8 cellular contexts compared by ENCODE assay signal in genomic region chr14:77707355-77707723, GRCh38. TPM values are rescaled to one million over a fixed set of nuclear protein-coding genes. Genes with fewer than 3 reads are reported as not detected.
DNase-seq lines count a peak whose midpoint lies in the region; ATAC-seq and TF ChIP-seq lines count a peak whose summit lies in the region.

No MANE protein-coding gene starts in this region.

- peak overlapping the region; percentile 79 to 91 (median 87) for H3K9ac ChIP-seq in BLaER1 treated with 17β-estradiol and CSF1 and Interleukin-3, amounts not matched to agents 10 nM and 100 nM

- intact Hi-C loops in prostate gland (cut with DNase I) = loop anchor here (10.0 kb wide), 2 partner anchors 253 to 393 kb away; partner anchors contain the start of genes AHSA1 and VIPAS39

- ATAC-seq in HG02870 (IDR thresholded peaks at IDR 0.05; ENCODE audit: unreplicated experiment) (peak; percentile 19), GM18858 (IDR thresholded peaks at IDR 0.05; ENCODE audit: unreplicated experiment) (no peak)

- H4K20me1 ChIP-seq in BLaER1 treated with 17β-estradiol and CSF1 and Interleukin-3, amounts not matched to agents 10 nM and 100 nM = peaks cover 0 to 73% (median 43%) of the 10 kb centered on the region in 11 experiments; a peak in 20 of 22 replicates

- peak overlapping the region; percentile 40 to 87 (median 83); a peak in 21 of 22 replicates for H3K27ac ChIP-seq in BLaER1 treated with 17β-estradiol and CSF1 and Interleukin-3, amounts not matched to agents 10 nM and 100 nM
- peak overlapping the region; percentile 62 to 79 for H3K27ac ChIP-seq in right atrium auricular region
- H3K27ac ChIP-seq in prostate gland = peak overlapping the region; percentile 67 to 74

- no peaks in the 10 kb centered on the region for H3K9me3 ChIP-seq in BLaER1 treated with 17β-estradiol and CSF1 and Interleukin-3, amounts not matched to agents 10 nM and 100 nM (replicated peaks in 1 of 11)
- H3K9me3 ChIP-seq in right atrium auricular region (no peaks in the 10 kb centered on the region), prostate gland (no peaks in the 10 kb centered on the region)

- no peak for TF ChIP-seq CTCF in GM13976 (IDR thresholded peaks at IDR 0.05; ENCODE audit: borderline replicate concordance, control extremely low read depth, extremely low read depth, insufficient read depth, missing control alignments)
- peak; percentile 16 to 50 for TF ChIP-seq CTCF in right atrium auricular region (IDR thresholded peaks at IDR 0.05)
- peak in 3 of 4 experiments; percentile 25 to 36 (median 29) for TF ChIP-seq CTCF in prostate gland (IDR thresholded peaks at IDR 0.05)

- H3K4me1 ChIP-seq in BLaER1 treated with 17β-estradiol and CSF1 and Interleukin-3, amounts not matched to agents 10 nM and 100 nM = peaks cover 30 to 39% (median 35%) of the 10 kb centered on the region in 10 experiments
- H3K4me1 ChIP-seq in right atrium auricular region (peaks cover 0 to 30% of the 10 kb centered on the region in 2 donors), prostate gland (replicated peaks) (no peaks in the 10 kb centered on the region)

- peak overlapping the region; percentile 84 to 99 (median 96) for H3K4me3 ChIP-seq in BLaER1 treated with 17β-estradiol and CSF1 and Interleukin-3, amounts not matched to agents 10 nM and 100 nM
- H3K4me3 ChIP-seq in right atrium auricular region (peak overlapping the region; percentile 96 to 97), prostate gland (peak overlapping the region; percentile 74 to 96)

- H3K36me3 ChIP-seq in BLaER1 treated with 17β-estradiol and CSF1 and Interleukin-3, amounts not matched to agents 10 nM and 100 nM = peaks cover 51 to 74% (median 65%) of the 10 kb centered on the region in 11 experiments
- H3K36me3 ChIP-seq in right atrium auricular region (peaks cover 38% of the 10 kb centered on the region), prostate gland (peaks cover 0 to 6% of the 10 kb centered on the region in 2 donors)

- DNase-seq in GM13976 (ENCODE audit: low spot score) (peak; percentile 55), NCI-H2107 (lab: John Stamatoyannopoulos, UW) (peak; percentile 21), amniotic stem cell (lab: John Stamatoyannopoulos, UW) (peak; percentile 52), right atrium auricular region (ENCODE audit: low spot score) (no peak), prostate gland (ENCODE audit: low spot score) (peak; percentile 36)

- peak overlapping the region; percentile 90 to 97 (median 94) for H3K4me2 ChIP-seq in BLaER1 treated with 17β-estradiol and CSF1 and Interleukin-3, amounts not matched to agents 10 nM and 100 nM

- 1% methylated on average over 14 of the region's 14 CpGs for WGBS in prostate gland

- no peak for TF ChIP-seq POLR2A in prostate gland (IDR thresholded peaks at IDR 0.05)

- no peaks in the 10 kb centered on the region for H3K27me3 ChIP-seq in BLaER1 treated with 17β-estradiol and CSF1 and Interleukin-3, amounts not matched to agents 10 nM and 100 nM
- H3K27me3 ChIP-seq in right atrium auricular region (no peaks in the 10 kb centered on the region), prostate gland (replicated peaks; ENCODE audit: insufficient read depth) (no peaks in the 10 kb centered on the region)

- in situ Hi-C loops in GM13976 (cut with MboI; ENCODE audit: low sequenced_read_pairs, unreplicated experiment) = no loop called here

RNA-seq across cellular contexts. Expression of gene ALKBH1, which starts 0.5 kb away (rescaled TPM):
- total RNA-seq in right atrium auricular region (10 to 100 TPM in 1 of 2 donors, 1 to 10 TPM in 1; 7.8 to 11.1 TPM), prostate gland (10 to 100 TPM; 12.5 to 20.4 TPM)

RNA-seq across cellular contexts. Expression of gene SLIRP, which starts 0.6 kb away (rescaled TPM):
- total RNA-seq in right atrium auricular region (100 to 1,000 TPM; 271 to 345 TPM), prostate gland (100 to 1,000 TPM; 126 to 341 TPM)

RNA-seq across cellular contexts. Expression of gene SNW1, which starts 53.6 kb away (rescaled TPM):
- 10 to 100 TPM; 31.7 to 37.1 TPM for total RNA-seq in right atrium auricular region
- total RNA-seq in prostate gland = 10 to 100 TPM; 45.6 to 46.3 TPM
